Comparison of ENCODE assay signal across 37 cellular contexts in the genomic region with DNA sequence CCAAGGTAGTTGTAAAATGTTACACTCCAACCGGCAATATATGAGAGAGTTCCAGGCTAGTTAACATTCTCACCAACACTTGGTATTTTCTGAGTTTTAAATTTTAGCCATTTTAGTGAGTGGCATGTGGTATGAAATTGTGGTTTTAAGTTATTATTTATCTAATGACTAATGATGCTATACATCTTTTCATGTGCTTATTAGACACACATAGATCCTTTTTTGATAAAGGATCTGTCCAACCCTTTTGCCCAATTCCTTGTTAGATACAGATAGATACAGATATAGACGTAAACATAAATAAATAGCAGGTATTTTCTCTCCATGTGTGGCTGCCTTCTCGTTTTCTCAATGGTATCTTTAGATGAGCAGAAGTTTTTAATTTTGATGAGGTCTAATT.
"Had no signal": no experiment of that assay in that cellular context is flagged by ENCODE, and none has a peak within 500 bp of the region (broad histone marks: within the 10 kb centered on the region; RNA-seq: fewer than 3 reads in every experiment).

No MANE protein-coding gene starts in this region.

- H3K4me1 ChIP-seq: adrenal gland, body of pancreas, breast epithelium, colonic mucosa had no signal

- DNase-seq: activated B cell treated with CpG ODN at 0.5 μM for 24 hours; activated CD4-positive, alpha-beta memory T cell treated with anti-CD3 and anti-CD28 coated beads for 36 hours; activated CD4-positive, alpha-beta T cell treated with anti-CD3 and anti-CD28 coated beads for 4 hours; activated CD4-positive, alpha-beta T cell treated with anti-CD3 and anti-CD28 coated beads, Interleukin-2, amount 10 ng/mL, durations not matched to agents 24 days and 14 days; activated CD4-positive, alpha-beta T cell treated with anti-CD3 and anti-CD28 coated beads, Interleukin-2, amount 50 U/mL, for 1 hour; activated CD4-positive, alpha-beta T cell treated with anti-CD3 and anti-CD28 coated beads, Interleukin-2, amount 50 U/mL, for 4 hours; activated CD4-positive, CD25-positive, alpha-beta regulatory T cell treated with anti-CD3 and anti-CD28 coated beads, Interleukin-2, amount 50 U/mL, for 72 hours; activated CD8-positive, alpha-beta memory T cell treated with anti-CD3 and anti-CD28 coated beads, Interleukin-2, amount 50 U/mL, for 4 hours; activated CD8-positive, alpha-beta T cell treated with anti-CD3 and anti-CD28 coated beads for 36 hours; activated effector memory CD4-positive, alpha-beta T cell treated with anti-CD3 and anti-CD28 coated beads, Interleukin-2, amount 50 U/mL, for 16 hours; activated gamma-delta T cell treated with Interleukin-2 at 50 U/mL for 16 hours; activated naive CD4-positive, alpha-beta T cell; activated naive CD4-positive, alpha-beta T cell treated with anti-CD3 and anti-CD28 coated beads for 36 hours; activated naive CD4-positive, alpha-beta T cell treated with anti-CD3 and anti-CD28 coated beads, Interleukin-2, amount 50 U/mL, for 16 hours; activated naive CD8-positive, alpha-beta T cell treated with anti-CD3 and anti-CD28 coated beads for 36 hours; activated T-cell treated with anti-CD3 and anti-CD28 coated beads for 4 hours; activated T-cell treated with anti-CD3 and anti-CD28 coated beads, Interleukin-2, amount 50 U/mL, for 1 hour; activated T-cell treated with anti-CD3 and anti-CD28 coated beads, Interleukin-2, amount 50 U/mL, for 4 hours; activated T-cell treated with anti-CD3 and anti-CD28 coated beads, Interleukin-2, amount 50 U/mL, for 72 hours; adrenal gland; amniotic stem cell; aorta; body of pancreas; brain microvascular endothelial cell; central memory CD4-positive, alpha-beta T cell; cerebellar nuclear complex; colonic mucosa; T-helper 2 cell; T-helper 9 cell had no signal

- FAIRE-seq: astrocyte had no signal

- H3K36me3 ChIP-seq: adrenal gland, brain microvascular endothelial cell, breast epithelium, colonic mucosa had no signal

- H3K4me3 Mint-ChIP-seq: activated B cell treated with CpG ODN at 0.5 μM for 24 hours; activated CD4-positive, alpha-beta memory T cell treated with anti-CD3 and anti-CD28 coated beads for 36 hours; activated CD4-positive, alpha-beta T cell treated with anti-CD3 and anti-CD28 coated beads, Interleukin-2, amount 10 ng/mL, durations not matched to agents 24 days and 14 days; activated CD8-positive, alpha-beta T cell treated with anti-CD3 and anti-CD28 coated beads for 36 hours; activated naive CD4-positive, alpha-beta T cell treated with anti-CD3 and anti-CD28 coated beads for 36 hours; activated naive CD8-positive, alpha-beta T cell treated with anti-CD3 and anti-CD28 coated beads for 36 hours; activated T-cell treated with anti-CD3 and anti-CD28 coated beads, Interleukin-2, amount 50 U/mL, for 4 hours; activated T-cell treated with anti-CD3 and anti-CD28 coated beads, Interleukin-2, amount 50 U/mL, for 72 hours; activated T-helper 1 cell treated with anti-CD3 and anti-CD28 coated beads, Interleukin-12 subunit alpha, Interleukin-12 subunit beta, Interleukin-2, Interleukin-4 antibody, amounts not matched to agents 30 ng/mL and 10 ng/mL and 1 ng/mL, durations not matched to agents 14 hours and 24 hours and 36 hours; activated T-helper 17 cell treated with anti-CD3 and anti-CD28 coated beads, Interleukin-2, amount 50 U/mL, for 72 hours; T-helper 1 cell treated with Interleukin-12 subunit alpha and Interleukin-12 subunit beta and Interleukin-4 antibody, amounts not matched to agents 30 μg/mL and 1 μg/mL, for 36 hours; T-helper 2 cell treated with Interferon-gamma antibody and Interleukin-4, amounts not matched to agents 5 μg/mL and 100 μg/mL, for 36 hours had no signal

- H3K9me3 Mint-ChIP-seq: activated CD4-positive, alpha-beta memory T cell treated with anti-CD3 and anti-CD28 coated beads for 36 hours; activated CD4-positive, alpha-beta T cell treated with anti-CD3 and anti-CD28 coated beads, Interleukin-2, amount 10 ng/mL, durations not matched to agents 24 days and 14 days; activated CD8-positive, alpha-beta T cell treated with anti-CD3 and anti-CD28 coated beads for 36 hours; activated naive CD4-positive, alpha-beta T cell treated with anti-CD3 and anti-CD28 coated beads for 36 hours; activated naive CD4-positive, alpha-beta T cell treated with anti-CD3 and anti-CD28 coated beads, Interleukin-2, amount 50 U/mL, for 72 hours; activated naive CD8-positive, alpha-beta T cell treated with anti-CD3 and anti-CD28 coated beads for 36 hours; activated T-cell treated with anti-CD3 and anti-CD28 coated beads, Interleukin-2, amount 50 U/mL, for 4 hours; activated T-cell treated with anti-CD3 and anti-CD28 coated beads, Interleukin-2, amount 50 U/mL, for 72 hours; activated T-helper 1 cell treated with anti-CD3 and anti-CD28 coated beads, Interleukin-12 subunit alpha, Interleukin-12 subunit beta, Interleukin-2, Interleukin-4 antibody, amounts not matched to agents 30 ng/mL and 10 ng/mL and 1 ng/mL, durations not matched to agents 14 hours and 24 hours and 36 hours; activated T-helper 17 cell treated with anti-CD3 and anti-CD28 coated beads, Interleukin-2, amount 50 U/mL, for 72 hours; T-helper 1 cell treated with Interleukin-12 subunit alpha and Interleukin-12 subunit beta and Interleukin-4 antibody, amounts not matched to agents 30 μg/mL and 1 μg/mL, for 36 hours; T-helper 2 cell treated with Interferon-gamma antibody and Interleukin-4, amounts not matched to agents 5 μg/mL and 100 μg/mL, for 36 hours had no signal

- H3K4me1 Mint-ChIP-seq: activated B cell treated with CpG ODN at 0.5 μM for 24 hours; activated CD4-positive, alpha-beta T cell treated with anti-CD3 and anti-CD28 coated beads, Interleukin-2, amount 10 ng/mL, durations not matched to agents 24 days and 14 days; activated naive CD8-positive, alpha-beta T cell treated with anti-CD3 and anti-CD28 coated beads for 36 hours; activated T-helper 17 cell treated with anti-CD3 and anti-CD28 coated beads, Interleukin-2, amount 50 U/mL, for 72 hours had no signal

- H3K27ac Mint-ChIP-seq: activated B cell treated with CpG ODN at 0.5 μM for 24 hours; activated CD4-positive, alpha-beta memory T cell treated with anti-CD3 and anti-CD28 coated beads for 36 hours; activated CD4-positive, alpha-beta T cell treated with anti-CD3 and anti-CD28 coated beads, Interleukin-2, amount 10 ng/mL, durations not matched to agents 24 days and 14 days; activated CD8-positive, alpha-beta T cell treated with anti-CD3 and anti-CD28 coated beads for 36 hours; activated naive CD4-positive, alpha-beta T cell treated with anti-CD3 and anti-CD28 coated beads for 36 hours; activated naive CD4-positive, alpha-beta T cell treated with anti-CD3 and anti-CD28 coated beads, Interleukin-2, amount 50 U/mL, for 72 hours; activated naive CD8-positive, alpha-beta T cell treated with anti-CD3 and anti-CD28 coated beads for 36 hours; activated T-cell treated with anti-CD3 and anti-CD28 coated beads, Interleukin-2, amount 50 U/mL, for 72 hours; activated T-helper 1 cell treated with anti-CD3 and anti-CD28 coated beads, Interleukin-12 subunit alpha, Interleukin-12 subunit beta, Interleukin-2, Interleukin-4 antibody, amounts not matched to agents 30 ng/mL and 10 ng/mL and 1 ng/mL, durations not matched to agents 14 hours and 24 hours and 36 hours; activated T-helper 17 cell treated with anti-CD3 and anti-CD28 coated beads, Interleukin-2, amount 50 U/mL, for 72 hours; T-helper 1 cell treated with Interleukin-12 subunit alpha and Interleukin-12 subunit beta and Interleukin-4 antibody, amounts not matched to agents 30 μg/mL and 1 μg/mL, for 36 hours; T-helper 2 cell treated with Interferon-gamma antibody and Interleukin-4, amounts not matched to agents 5 μg/mL and 100 μg/mL, for 36 hours had no signal

- H3K4me3 ChIP-seq: adrenal gland, body of pancreas, breast epithelium, colonic mucosa had no signal

- H3K27me3 Mint-ChIP-seq: activated B cell treated with CpG ODN at 0.5 μM for 24 hours; activated CD4-positive, alpha-beta memory T cell treated with anti-CD3 and anti-CD28 coated beads for 36 hours; activated CD4-positive, alpha-beta T cell treated with anti-CD3 and anti-CD28 coated beads, Interleukin-2, amount 10 ng/mL, durations not matched to agents 24 days and 14 days; activated CD8-positive, alpha-beta T cell treated with anti-CD3 and anti-CD28 coated beads for 36 hours; activated naive CD8-positive, alpha-beta T cell treated with anti-CD3 and anti-CD28 coated beads for 36 hours; activated T-helper 17 cell treated with anti-CD3 and anti-CD28 coated beads, Interleukin-2, amount 50 U/mL, for 72 hours had no signal

- H3K9me3 ChIP-seq: body of pancreas, breast epithelium, colonic mucosa had no signal

- H3K27me3 ChIP-seq: adrenal gland, body of pancreas, brain microvascular endothelial cell, breast epithelium, colonic mucosa had no signal

- H3K27ac ChIP-seq: adrenal gland, body of pancreas, brain microvascular endothelial cell, breast epithelium, colonic mucosa, VCaP had no signal

- ATAC-seq: activated CD8-positive, alpha-beta T cell treated with anti-CD3 and anti-CD28 coated beads for 36 hours; activated naive CD4-positive, alpha-beta T cell treated with anti-CD3 and anti-CD28 coated beads, Interleukin-2, amount 50 U/mL, for 72 hours; activated T-cell treated with anti-CD3 and anti-CD28 coated beads, Interleukin-2, amount 50 U/mL, for 4 hours; activated T-cell treated with anti-CD3 and anti-CD28 coated beads, Interleukin-2, amount 50 U/mL, for 72 hours; activated T-helper 17 cell treated with anti-CD3 and anti-CD28 coated beads, Interleukin-2, amount 50 U/mL, for 72 hours; body of pancreas had no signal
